ENCODE assay signal across 35 cellular contexts in the genomic region with DNA sequence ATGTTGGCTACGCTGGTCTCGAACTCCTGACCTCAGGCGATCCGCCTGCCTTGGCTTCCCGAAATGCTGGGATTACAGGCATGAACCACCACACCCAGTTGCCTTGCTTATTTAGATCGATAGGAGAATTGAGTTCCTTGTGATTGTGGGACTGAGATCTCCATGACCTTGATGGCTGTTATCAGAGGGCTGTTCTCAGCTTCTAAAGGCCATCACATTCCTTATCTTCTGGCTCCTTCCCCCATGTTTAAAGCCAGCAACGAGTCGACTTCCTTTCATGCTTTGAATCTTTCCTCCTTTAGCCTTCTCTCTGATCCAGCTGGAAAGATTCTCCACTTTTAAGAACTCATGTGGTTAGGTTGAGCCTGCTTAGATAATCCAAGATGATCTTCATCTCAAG.
"Had no signal": no experiment of that assay in that cellular context is flagged by ENCODE, and none has a peak within 500 bp of the region (broad histone marks: within the 10 kb centered on the region; RNA-seq: fewer than 3 reads in every experiment).

No MANE protein-coding gene starts in this region.

- H3K4me3 Mint-ChIP-seq: activated B cell treated with CpG ODN at 0.5 μM for 24 hours; activated CD8-positive, alpha-beta T cell treated with anti-CD3 and anti-CD28 coated beads for 36 hours; activated naive CD8-positive, alpha-beta T cell; activated T-cell treated with anti-CD3 and anti-CD28 coated beads, Interleukin-2, amount 50 U/mL, for 4 hours; activated T-helper 17 cell treated with anti-CD3 and anti-CD28 coated beads, Interleukin-2, amount 50 U/mL, for 72 hours; central memory CD8-positive, alpha-beta T cell; dendritic cell treated with granulocyte-macrophage colony-stimulating factor and Interleukin-4, amounts not matched to agents 40 ng/mL and 50 ng/mL, for 4 days; T-cell; T-helper 1 cell treated with Interleukin-12 subunit alpha and Interleukin-12 subunit beta and Interleukin-4 antibody, amounts not matched to agents 30 μg/mL and 1 μg/mL, for 36 hours; T-helper 2 cell treated with Interferon-gamma antibody and Interleukin-4, amounts not matched to agents 5 μg/mL and 100 μg/mL, for 36 hours had no signal

- H3K27ac ChIP-seq: brain microvascular endothelial cell, coronary artery, dorsolateral prefrontal cortex, esophagus muscularis mucosa, foreskin keratinocyte, gastrocnemius medialis, heart left ventricle, WERI-Rb-1 had no signal

- ATAC-seq: activated CD4-positive, CD25-positive, alpha-beta regulatory T cell treated with anti-CD3 and anti-CD28 coated beads, Interleukin-2, amount 50 U/mL, for 24 hours; activated CD8-positive, alpha-beta T cell treated with anti-CD3 and anti-CD28 coated beads for 36 hours; activated T-cell treated with anti-CD3 and anti-CD28 coated beads, Interleukin-2, amount 50 U/mL, for 4 hours; activated T-helper 17 cell treated with anti-CD3 and anti-CD28 coated beads, Interleukin-2, amount 50 U/mL, for 72 hours; foreskin keratinocyte; gastrocnemius medialis; heart left ventricle; T-cell had no signal

- H3K9me3 ChIP-seq: esophagus muscularis mucosa, gastrocnemius medialis, heart left ventricle had no signal

- H3K36me3 ChIP-seq: brain microvascular endothelial cell, esophagus muscularis mucosa, gastrocnemius medialis, heart left ventricle, WERI-Rb-1 had no signal

- H3K4me1 Mint-ChIP-seq: activated B cell treated with CpG ODN at 0.5 μM for 24 hours; activated T-helper 17 cell treated with anti-CD3 and anti-CD28 coated beads, Interleukin-2, amount 50 U/mL, for 72 hours; central memory CD8-positive, alpha-beta T cell had no signal

- H3K36me3 Mint-ChIP-seq: activated naive CD8-positive, alpha-beta T cell; T-cell had no signal

- H3K4me3 ChIP-seq: coronary artery, dorsolateral prefrontal cortex, esophagus muscularis mucosa, gastrocnemius medialis, heart left ventricle had no signal

- H3K4me1 ChIP-seq: esophagus muscularis mucosa, foreskin keratinocyte, gastrocnemius medialis, heart left ventricle had no signal

- H3K27me3 ChIP-seq: brain microvascular endothelial cell, esophagus muscularis mucosa, foreskin keratinocyte, gastrocnemius medialis, heart left ventricle had no signal

- H3K27me3 Mint-ChIP-seq: activated T-helper 17 cell treated with anti-CD3 and anti-CD28 coated beads, Interleukin-2, amount 50 U/mL, for 72 hours; dendritic cell treated with granulocyte-macrophage colony-stimulating factor and Interleukin-4, amounts not matched to agents 40 ng/mL and 50 ng/mL, for 4 days had no signal

- H3K27ac Mint-ChIP-seq: activated B cell treated with CpG ODN at 0.5 μM for 24 hours; activated CD8-positive, alpha-beta T cell treated with anti-CD3 and anti-CD28 coated beads for 36 hours; activated naive CD8-positive, alpha-beta T cell; activated T-helper 17 cell treated with anti-CD3 and anti-CD28 coated beads, Interleukin-2, amount 50 U/mL, for 72 hours; dendritic cell treated with granulocyte-macrophage colony-stimulating factor and Interleukin-4, amounts not matched to agents 40 ng/mL and 50 ng/mL, for 4 days; T-cell; T-helper 1 cell treated with Interleukin-12 subunit alpha and Interleukin-12 subunit beta and Interleukin-4 antibody, amounts not matched to agents 30 μg/mL and 1 μg/mL, for 36 hours; T-helper 2 cell treated with Interferon-gamma antibody and Interleukin-4, amounts not matched to agents 5 μg/mL and 100 μg/mL, for 36 hours had no signal

- FAIRE-seq: astrocyte, bronchial epithelial cell had no signal

- DNase-seq: activated B cell treated with CpG ODN at 0.5 μM for 24 hours; activated CD4-positive, alpha-beta T cell treated with anti-CD3 and anti-CD28 coated beads for 48 hours; activated CD4-positive, alpha-beta T cell treated with anti-CD3 and anti-CD28 coated beads, Interleukin-2, amount 50 U/mL, for 1 hour; activated CD4-positive, alpha-beta T cell treated with anti-CD3 and anti-CD28 coated beads, Interleukin-2, amount 50 U/mL, for 48 hours; activated CD8-positive, alpha-beta memory T cell treated with anti-CD3 and anti-CD28 coated beads for 24 hours; activated CD8-positive, alpha-beta T cell treated with anti-CD3 and anti-CD28 coated beads for 36 hours; activated effector memory CD4-positive, alpha-beta T cell treated with Interleukin-2 at 50 U/mL for 16 hours; activated gamma-delta T cell treated with Interleukin-2 at 50 U/mL for 16 hours; activated naive CD4-positive, alpha-beta T cell treated with anti-CD3 and anti-CD28 coated beads, Interleukin-2, amount 50 U/mL, for 16 hours; activated naive CD4-positive, alpha-beta T cell treated with Interleukin-2 at 50 U/mL for 16 hours; activated T-cell treated with anti-CD3 and anti-CD28 coated beads, Interleukin-2, amount 50 U/mL, for 4 hours; amniotic stem cell; anterior cingulate cortex; brain microvascular endothelial cell; dorsolateral prefrontal cortex; effector memory CD4-positive, alpha-beta T cell; erythroblast; foreskin keratinocyte; gastrocnemius medialis; glutamatergic neuron; heart left ventricle; T-cell; T1000; WERI-Rb-1 had no signal
